In the genomic region with DNA sequence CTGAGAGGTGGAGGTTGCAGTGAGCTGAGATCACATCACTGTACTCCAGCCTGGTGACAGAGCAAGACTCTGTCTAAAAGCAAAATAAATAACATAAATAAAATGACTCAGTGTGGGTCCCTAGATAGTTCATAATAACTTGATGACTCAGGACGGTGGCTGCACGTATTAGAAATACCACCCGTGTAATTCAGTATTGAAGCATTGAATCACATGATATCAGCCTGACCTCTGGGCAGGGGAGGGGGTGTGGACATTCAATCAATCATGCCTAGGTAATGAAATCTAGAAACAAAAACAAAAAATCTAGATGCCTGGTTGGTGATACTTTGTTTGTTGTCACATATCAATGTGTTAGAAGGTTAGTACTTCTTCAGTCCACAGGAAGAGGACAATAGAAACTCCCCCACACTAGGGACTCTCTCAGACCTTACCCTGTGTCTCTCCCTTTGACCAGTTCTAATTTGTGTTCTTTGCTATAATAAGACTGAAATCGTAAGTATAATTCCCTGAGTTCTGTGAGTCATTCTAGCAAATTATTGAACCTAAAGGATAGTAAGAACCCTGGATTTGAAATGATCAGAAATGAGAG, we compare ENCODE assay signal across 1 cellular context.
TF ChIP-seq lines count a peak whose summit lies in the region.

No MANE protein-coding gene starts in this region.

TF ChIP-seq in HepG2, 621 proteins besides CTCF, POLR2A, EP300 and RAD21 (continued from another document):
- TF ChIP-seq ZBTB8A (CRISPR knock-in tag; IDR thresholded peaks at IDR 0.05; ENCODE audit: borderline replicate concordance, low read depth) = no peak
- TF ChIP-seq TAF1 (CRISPR knock-in tag; IDR thresholded peaks at IDR 0.05) = no peak
- no peak for TF ChIP-seq IKZF4 (CRISPR knock-in tag; IDR thresholded peaks at IDR 0.05; ENCODE audit: borderline replicate concordance, low read depth, not compliant biosample characterization)
- TF ChIP-seq ZNF746 (CRISPR knock-in tag; IDR thresholded peaks at IDR 0.05) = no peak
- no peak for TF ChIP-seq ZFP90 (CRISPR knock-in tag; IDR thresholded peaks at IDR 0.05; ENCODE audit: borderline replicate concordance)
TF ChIP-seq in HepG2: peak in this region for 0.
